Comparison of ENCODE assay signal across 9 cellular contexts in genomic region chr7:151851782-151852181, GRCh38. TPM values are rescaled to one million over a fixed set of nuclear protein-coding genes. Genes with fewer than 3 reads are reported as not detected.
DNase-seq lines count a peak whose midpoint lies in the region; ATAC-seq and TF ChIP-seq lines count a peak whose summit lies in the region.
"Had no signal": no experiment of that assay in that cellular context is flagged by ENCODE, and none has a peak within 500 bp of the region (broad histone marks: within the 10 kb centered on the region; RNA-seq: fewer than 3 reads in every experiment).

No MANE protein-coding gene starts in this region.

- H3K4me3 Mint-ChIP-seq in activated T-helper 2 cell treated with anti-CD3 and anti-CD28 coated beads, Interferon-gamma antibody, Interleukin-2, Interleukin-4, amounts not matched to agents 10 μg/mL and 5 μg/mL and 100 μg/mL, durations not matched to agents 14 hours and 24 hours and 36 hours (ENCODE audit: low read depth) = peak overlapping the region; percentile 26

- H3K4me1 ChIP-seq in right atrium auricular region (peaks cover 0 to 20% of the 10 kb centered on the region in 2 donors), lung (ENCODE audit: control insufficient read depth in 2 of 2, insufficient read depth in 2 of 2, low read length in 2 of 2) (peaks cover 0 to 14% of the 10 kb centered on the region in 2 donors), vagina (peaks cover 31% of the 10 kb centered on the region)

- in situ Hi-C loops in ACHN (cut with HindIII; ENCODE audit: low pct_ligation_motif_present, low pct_unique_long_range_greater_than_20kb, low sequenced_read_pairs) = no loop called here

- H3K27me3 ChIP-seq in right atrium auricular region (no peaks in the 10 kb centered on the region), lung (ENCODE audit: control insufficient read depth, insufficient read depth) (no peaks in the 10 kb centered on the region), vagina (no peaks in the 10 kb centered on the region)

- peaks cover 2% of the 10 kb centered on the region for H3K27me3 Mint-ChIP-seq in activated T-helper 2 cell treated with anti-CD3 and anti-CD28 coated beads, Interferon-gamma antibody, Interleukin-2, Interleukin-4, amounts not matched to agents 10 μg/mL and 5 μg/mL and 100 μg/mL, durations not matched to agents 14 hours and 24 hours and 36 hours (ENCODE audit: low read depth)

- TF ChIP-seq CTCF in right atrium auricular region (IDR thresholded peaks at IDR 0.05) = no peak
- no peak for TF ChIP-seq CTCF in lung (IDR thresholded peaks at IDR 0.05; ENCODE audit: control extremely low read depth, extremely low read depth)
- TF ChIP-seq CTCF in vagina (IDR thresholded peaks at IDR 0.05) = no peak

- H3K27ac Mint-ChIP-seq in activated T-helper 2 cell treated with anti-CD3 and anti-CD28 coated beads, Interferon-gamma antibody, Interleukin-2, Interleukin-4, amounts not matched to agents 10 μg/mL and 5 μg/mL and 100 μg/mL, durations not matched to agents 14 hours and 24 hours and 36 hours = no peak overlapping the region

- intact Hi-C loops in Right ventricle myocardium superior (cut with DNase I) = no loop called here
- intact Hi-C loops in activated T-helper 2 cell treated with anti-CD3 and anti-CD28 coated beads, Interferon-gamma antibody, Interleukin-2, Interleukin-4, amounts not matched to agents 10 μg/mL and 5 μg/mL and 100 μg/mL, durations not matched to agents 14 hours and 24 hours and 36 hours (cut with micrococcal nuclease) = no loop called here
- intact Hi-C loops in vagina (cut with DNase I) = loop anchor here (5.0 kb wide), 1 partner anchor 69 kb away; no protein-coding TSS in a partner anchor

- peak; percentile 55 for DNase-seq in Right ventricle myocardium superior
- DNase-seq in right atrium auricular region (ENCODE audit: low spot score) = no peak
- no peak for DNase-seq in activated T-helper 2 cell treated with anti-CD3 and anti-CD28 coated beads, Interferon-gamma antibody, Interleukin-2, Interleukin-4, amounts not matched to agents 10 μg/mL and 5 μg/mL and 100 μg/mL, durations not matched to agents 14 hours and 24 hours and 36 hours (ENCODE audit: low spot score)
- peak; percentile 73 for DNase-seq in lung (ENCODE audit: low spot score)
- DNase-seq in vagina (ENCODE audit: extremely low spot score in 2 of 2) = no peak
- DNase-seq in ACHN = no peak
- DNase-seq: activated naive CD4-positive, alpha-beta T cell treated with anti-CD3 and anti-CD28 coated beads, Interleukin-2, amount 50 U/mL, for 16 hours had no signal

- H3K4me3 ChIP-seq in right atrium auricular region (peak overlapping the region in 1 of 2 donors; percentile 22), lung (no peak overlapping the region), vagina (peak overlapping the region in 1 of 2 donors; percentile 17)

- no peaks in the 10 kb centered on the region for H3K9me3 Mint-ChIP-seq in activated T-helper 2 cell treated with anti-CD3 and anti-CD28 coated beads, Interferon-gamma antibody, Interleukin-2, Interleukin-4, amounts not matched to agents 10 μg/mL and 5 μg/mL and 100 μg/mL, durations not matched to agents 14 hours and 24 hours and 36 hours

- H3K4me1 Mint-ChIP-seq in activated T-helper 2 cell treated with anti-CD3 and anti-CD28 coated beads, Interferon-gamma antibody, Interleukin-2, Interleukin-4, amounts not matched to agents 10 μg/mL and 5 μg/mL and 100 μg/mL, durations not matched to agents 14 hours and 24 hours and 36 hours (ENCODE audit: low read depth) = peaks cover 10% of the 10 kb centered on the region

- H3K36me3 Mint-ChIP-seq in activated T-helper 2 cell treated with anti-CD3 and anti-CD28 coated beads, Interferon-gamma antibody, Interleukin-2, Interleukin-4, amounts not matched to agents 10 μg/mL and 5 μg/mL and 100 μg/mL, durations not matched to agents 14 hours and 24 hours and 36 hours (ENCODE audit: low read depth) = no peaks in the 10 kb centered on the region

- TF ChIP-seq POLR2A in vagina (IDR thresholded peaks at IDR 0.05) = no peak

- no peaks in the 10 kb centered on the region for H3K9me3 ChIP-seq in right atrium auricular region
- no peaks in the 10 kb centered on the region for H3K9me3 ChIP-seq in lung (ENCODE audit: control insufficient read depth in 2 of 2, insufficient read depth in 1 of 2, low read length in 1 of 2)
- H3K9me3 ChIP-seq in vagina = no peaks in the 10 kb centered on the region

- 9 to 23% methylated on average over 13 of the region's 13 CpGs for WGBS in lung, 2 donors

- peak; percentile 57 for ATAC-seq in Right ventricle myocardium superior (ENCODE audit: poor library complexity)
- ATAC-seq in lung (ENCODE audit: insufficient read depth, low FRiP score) = peak; percentile 29
- no peak for ATAC-seq in GM21786 (IDR thresholded peaks at IDR 0.05; ENCODE audit: unreplicated experiment)
- ATAC-seq in HG03135 (IDR thresholded peaks at IDR 0.05; ENCODE audit: unreplicated experiment) = no peak

- H3K36me3 ChIP-seq in right atrium auricular region = no peaks in the 10 kb centered on the region
- no peaks in the 10 kb centered on the region for H3K36me3 ChIP-seq in lung (ENCODE audit: control insufficient read depth in 2 of 2, insufficient read depth in 2 of 2, low read length in 2 of 2)
- no peaks in the 10 kb centered on the region for H3K36me3 ChIP-seq in vagina

- peak overlapping the region in 1 of 2 donors; percentile 26 for H3K27ac ChIP-seq in right atrium auricular region
- H3K27ac ChIP-seq in lung (ENCODE audit: low read depth in 1 of 2, low read length in 1 of 2) = peak overlapping the region in 1 of 2 donors; percentile 78
- peak overlapping the region; percentile 35 for H3K27ac ChIP-seq in vagina

RNA-seq across cellular contexts. Expression of gene PRKAG2, which starts 25.1 kb away (rescaled TPM):
- 120 TPM for total RNA-seq in Right ventricle myocardium superior
- 100 to 1,000 TPM; 133 to 177 TPM for total RNA-seq in right atrium auricular region
- total RNA-seq in activated T-helper 2 cell treated with anti-CD3 and anti-CD28 coated beads, Interferon-gamma antibody, Interleukin-2, Interleukin-4, amounts not matched to agents 10 μg/mL and 5 μg/mL and 100 μg/mL, durations not matched to agents 14 hours and 24 hours and 36 hours = 13.3 and 14.9 TPM in 2 replicates
- total RNA-seq in lung = 10 to 100 TPM; 25.5 to 33.3 TPM
- 10 to 100 TPM; 17.5 to 22.3 TPM for polyA plus RNA-seq in lung
- total RNA-seq in vagina = 25.0 TPM

Comparison
In these comparisons a context has a peak if more than half of its experiments do, and no peak if none do; other contexts are left out.
1. DNase-seq: peak in Right ventricle myocardium superior (single experiment) and lung (single experiment); none in right atrium auricular region (single experiment), activated T-helper 2 cell treated with anti-CD3 and anti-CD28 coated beads, Interferon-gamma antibody, Interleukin-2, Interleukin-4, amounts not matched to agents 10 μg/mL and 5 μg/mL and 100 μg/mL, durations not matched to agents 14 hours and 24 hours and 36 hours (single experiment), vagina (0 of 2) and ACHN (single experiment).
2. ATAC-seq: peak in Right ventricle myocardium superior (single experiment) and lung (single experiment); none in GM21786 (single experiment) and HG03135 (single experiment).